In the genomic region with DNA sequence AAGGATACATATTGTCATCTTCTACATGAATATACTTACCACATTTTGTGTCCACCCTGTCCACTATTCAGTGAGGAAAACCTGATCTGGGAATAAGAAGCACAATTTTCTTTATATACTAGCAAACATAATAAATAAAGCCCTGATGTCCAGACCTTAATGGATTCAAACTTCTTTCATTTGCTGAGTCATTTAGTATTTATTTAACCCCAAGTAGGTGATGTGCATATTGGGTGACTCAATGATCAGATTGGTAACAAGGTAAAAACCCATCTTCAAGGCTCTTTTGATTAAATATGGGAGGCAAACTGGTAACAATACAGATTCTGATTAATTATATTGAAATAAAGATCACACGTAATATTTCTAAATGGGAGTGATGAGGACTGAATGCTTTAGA, we compare ENCODE assay signal across 16 cellular contexts.
DNase-seq lines count a peak whose midpoint lies in the region; ATAC-seq and TF ChIP-seq lines count a peak whose summit lies in the region.
"Had no signal": no experiment of that assay in that cellular context is flagged by ENCODE, and none has a peak within 500 bp of the region (broad histone marks: within the 10 kb centered on the region; RNA-seq: fewer than 3 reads in every experiment).

No MANE protein-coding gene starts in this region.

- intact Hi-C loops in mammary epithelial cell (cut with micrococcal nuclease) (no loop called here), MCF 10A (cut with micrococcal nuclease) (no loop called here), sciatic nerve (cut with DNase I) (no loop called here)

- no peak overlapping the region for H3K9ac ChIP-seq in mammary epithelial cell (ENCODE audit: insufficient read depth, low read length)
- H3K9ac ChIP-seq: BLaER1 had no signal

- H3K36me3 ChIP-seq in mammary epithelial cell (ENCODE audit: insufficient read depth, low read length), result no peaks in the 10 kb centered on the region
- no peaks in the 10 kb centered on the region for H3K36me3 ChIP-seq in RWPE2 (ENCODE audit: low read depth)
- H3K36me3 ChIP-seq: BLaER1 had no signal

- H3K9me3 ChIP-seq in mammary epithelial cell (replicated peaks; ENCODE audit: insufficient read depth, low read length), result no peaks in the 10 kb centered on the region
- no peaks in the 10 kb centered on the region for H3K9me3 ChIP-seq in RWPE2 (ENCODE audit: severe bottlenecking)
- H3K9me3 ChIP-seq: BLaER1 had no signal

- CTCF ChIA-PET in mammary epithelial cell (lab: Charles Lee; ENCODE audit: low non-redundant PET), result no interaction called here
- CTCF ChIA-PET in MCF 10A (lab: Yijun Ruan, JAX), result no interaction called here

- H3K27ac ChIP-seq in mammary epithelial cell (ENCODE audit: insufficient read depth, low read depth, low read length), result no peak overlapping the region
- H3K27ac ChIP-seq in RWPE2 (ENCODE audit: poor library complexity, severe bottlenecking), result no peak overlapping the region
- H3K27ac ChIP-seq: BLaER1, HL-60 had no signal

- dilution Hi-C loops in mammary epithelial cell (cut with HindIII; ENCODE audit: low sequenced_read_pairs), result no loop called here

- POLR2A ChIA-PET in MCF 10A (lab: Yijun Ruan, JAX), result no interaction called here

- H3K4me2 ChIP-seq in mammary epithelial cell (ENCODE audit: insufficient read depth, low read depth, low read length), result no peak overlapping the region
- H3K4me2 ChIP-seq: BLaER1, GM23338 had no signal

- H3K79me2 ChIP-seq in mammary epithelial cell (ENCODE audit: insufficient read depth, low read length), result no peaks in the 10 kb centered on the region

- no peaks in the 10 kb centered on the region for H3K36me3 Mint-ChIP-seq in MCF 10A (ENCODE audit: insufficient read depth, unreplicated experiment)
- H3K36me3 Mint-ChIP-seq: CD14-positive monocyte; CD4-positive, alpha-beta memory T cell had no signal

- H3K4me3 ChIP-seq in mammary epithelial cell (replicated peaks in 1 of 3; ENCODE audit: insufficient read depth in 1 of 3, low read depth in 2 of 3, low read length in 3 of 3) (no peak overlapping the region), RWPE2 (ENCODE audit: severe bottlenecking) (no peak overlapping the region), fibroblast of mammary gland (ENCODE audit: control insufficient read depth, low read depth, low read length) (no peak overlapping the region)
- H3K4me3 ChIP-seq: BLaER1, GM23338 had no signal

- TF ChIP-seq CTCF in mammary epithelial cell (conservative IDR thresholded peaks at IDR 0.05 in 1 of 2, IDR thresholded peaks at IDR 0.05 in 1 of 2; ENCODE audit: extremely low read depth in 1 of 2, insufficient read depth in 1 of 2, low read depth in 1 of 2, low read length in 2 of 2) (no peak), MCF 10A (IDR thresholded peaks at IDR 0.05; ENCODE audit: unreplicated experiment) (no peak), RWPE2 (IDR thresholded peaks at IDR 0.05; ENCODE audit: poor library complexity, severe bottlenecking) (no peak), fibroblast of mammary gland (conservative IDR thresholded peaks at IDR 0.05; ENCODE audit: control insufficient read depth, insufficient read depth, low read depth, low read length) (no peak)

- 100% methylated on average over 1 of the region's 1 CpG for whole genome bisulfite sequencing in mammary epithelial cell (ENCODE audit: low coverage, missing lambda C conversion rate)

- ATAC-seq in RWPE2 (ENCODE audit: low read depth), result 0 out of 3 replicates have a peak, but pooled peaks have one; percentile 56
- ATAC-seq in GM19035 (IDR thresholded peaks at IDR 0.05; ENCODE audit: unreplicated experiment), result no peak
- ATAC-seq in sciatic nerve, result no peak
- ATAC-seq: GM23338 had no signal

- H3K4me1 ChIP-seq in mammary epithelial cell (ENCODE audit: insufficient read depth, low read length), result no peaks in the 10 kb centered on the region
- H3K4me1 ChIP-seq in RWPE2 (ENCODE audit: insufficient read depth, poor library complexity, severe bottlenecking), result peaks cover 23% of the 10 kb centered on the region
- H3K4me1 ChIP-seq: BLaER1 had no signal

- no peaks in the 10 kb centered on the region for H3K4me1 Mint-ChIP-seq in MCF 10A (ENCODE audit: insufficient read depth, unreplicated experiment)
- H3K4me1 Mint-ChIP-seq: CD14-positive monocyte; CD4-positive, alpha-beta memory T cell; GM23338 had no signal

- H2AFZ ChIP-seq in mammary epithelial cell (ENCODE audit: low read depth, low read length), result no peak overlapping the region
- H2AFZ ChIP-seq: GM23338 had no signal

- H3K4me3 Mint-ChIP-seq in MCF 10A (ENCODE audit: unreplicated experiment), result no peak overlapping the region
- H3K4me3 Mint-ChIP-seq: CD14-positive monocyte; CD4-positive, alpha-beta memory T cell; GM23338 had no signal

- no peaks in the 10 kb centered on the region for H4K20me1 ChIP-seq in mammary epithelial cell (ENCODE audit: insufficient read depth, low read length)
- H4K20me1 ChIP-seq: BLaER1 had no signal

- H3K27ac Mint-ChIP-seq in MCF 10A (ENCODE audit: low read depth, unreplicated experiment), result no peak overlapping the region
- H3K27ac Mint-ChIP-seq: CD14-positive monocyte; CD4-positive, alpha-beta memory T cell; GM23338 had no signal

- no TSS peak for BruUV-seq in mammary epithelial cell (replicated peaks; lab: Mats Ljungman, UMichigan)
- BruUV-seq in MCF 10A (replicated peaks; lab: Mats Ljungman, UMichigan), result no TSS peak

- in situ Hi-C loops in mammary epithelial cell (cut with MboI; ENCODE audit: low sequenced_read_pairs in 2 of 2), result no loop called here

- H3K27me3 ChIP-seq in mammary epithelial cell (ENCODE audit: insufficient read depth, low read length), result no peaks in the 10 kb centered on the region
- H3K27me3 ChIP-seq in RWPE2 (ENCODE audit: insufficient read depth, poor library complexity, severe bottlenecking), result no peaks in the 10 kb centered on the region
- H3K27me3 ChIP-seq: BLaER1 had no signal

- no peaks in the 10 kb centered on the region for H3K9me3 Mint-ChIP-seq in MCF 10A (ENCODE audit: unreplicated experiment)

- DNase-seq in mammary epithelial cell (peak; percentile 3), MCF 10A (ENCODE audit: unreplicated experiment) (no peak), RWPE2 (ENCODE audit: low spot score) (no peak), fibroblast of mammary gland (ENCODE audit: low read depth) (peak; percentile 0), NCI-H2081 (lab: John Stamatoyannopoulos, UW) (no peak), sciatic nerve (ENCODE audit: low spot score) (no peak)
- no peak for DNase-seq in stimulated activated CD4-positive, alpha-beta T cell treated with anti-CD3 and anti-CD28 coated beads, Interleukin-2, amount 100 ng/mL, for 48 hours
- DNase-seq: 8988T; Calu3; CD4-positive, alpha-beta memory T cell; HCEC 1CT had no signal

- no peaks in the 10 kb centered on the region for H3K27me3 Mint-ChIP-seq in MCF 10A (ENCODE audit: insufficient read depth, unreplicated experiment)
- H3K27me3 Mint-ChIP-seq: CD4-positive, alpha-beta memory T cell had no signal

Comparison
In these comparisons a context has a peak if more than half of its experiments do, and no peak if none do; other contexts are left out.
1. DNase-seq: peak in mammary epithelial cell (single experiment) and fibroblast of mammary gland (single experiment); none in MCF 10A (single experiment), RWPE2 (single experiment), NCI-H2081 (0 of 2), sciatic nerve (single experiment) and stimulated activated CD4-positive, alpha-beta T cell treated with anti-CD3 and anti-CD28 coated beads, Interleukin-2, amount 100 ng/mL, for 48 hours (0 of 2).